ENCODE assay signal across 18 cellular contexts in the genomic region with DNA sequence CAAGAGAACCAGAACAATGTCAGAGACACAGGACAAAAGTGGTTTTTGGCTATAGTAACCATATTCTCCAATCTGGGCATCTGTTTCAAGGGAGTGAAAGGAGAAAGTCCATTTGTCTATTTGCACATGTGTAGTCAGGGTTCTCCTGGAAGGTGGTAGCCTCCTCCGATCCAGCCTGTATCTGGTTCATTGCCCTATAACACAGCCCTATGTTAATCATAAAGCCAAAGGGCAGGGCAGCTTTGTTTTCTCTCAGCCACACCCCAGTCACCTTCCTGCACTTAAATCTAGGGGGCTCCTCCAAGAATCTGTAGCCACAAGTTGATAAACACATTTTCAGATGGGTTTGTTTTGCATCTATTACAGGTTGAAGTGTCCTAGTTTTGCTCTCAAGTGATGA.
A peak's percentile ranks its signal among the peaks of the same experiment; 100 is the strongest.
DNase-seq lines count a peak whose midpoint lies in the region; ATAC-seq and TF ChIP-seq lines count a peak whose summit lies in the region.
"Had no signal": no experiment of that assay in that cellular context is flagged by ENCODE, and none has a peak within 500 bp of the region (broad histone marks: within the 10 kb centered on the region; RNA-seq: fewer than 3 reads in every experiment).

No MANE protein-coding gene starts in this region.

- no peak overlapping the region for H3K4me3 ChIP-seq in transverse colon
- H3K4me3 ChIP-seq: BLaER1, GM23248 had no signal

- peak overlapping the region; percentile 0 to 48 (median 41) for H3K27ac ChIP-seq in transverse colon
- H3K27ac ChIP-seq: 22Rv1, BLaER1, C4-2B, GM23248 had no signal

- no peaks in the 10 kb centered on the region for H3K36me3 ChIP-seq in transverse colon
- H3K36me3 ChIP-seq: BLaER1 had no signal

- TF ChIP-seq EP300 in transverse colon (IDR thresholded peaks at IDR 0.05; ENCODE audit: low read depth) = no peak

- in situ Hi-C loops in transverse colon (cut with MboI; ENCODE audit: low pct_ligation_motif_present in 1 of 4, low pct_unique_long_range_greater_than_20kb in 1 of 4, low sequenced_read_pairs in 3 of 4) = no loop called here

- ATAC-seq in left colon = peak; percentile 98
- ATAC-seq in HG03457 (IDR thresholded peaks at IDR 0.05; ENCODE audit: unreplicated experiment) = no peak
- ATAC-seq: CD8-positive, alpha-beta T cell had no signal

- intact Hi-C loops in left colon (cut with DNase I, micrococcal nuclease) (no loop called here), transverse colon (cut with DNase I; ENCODE audit: low total_unique reads) (no loop called here)

- TF ChIP-seq POLR2A in transverse colon (IDR thresholded peaks at IDR 0.05) = no peak

- no peak for TF ChIP-seq CTCF in transverse colon (IDR thresholded peaks at IDR 0.05)

- no peaks in the 10 kb centered on the region for H3K27me3 ChIP-seq in transverse colon
- H3K27me3 ChIP-seq: BLaER1 had no signal

- H3K9me3 ChIP-seq in transverse colon = no peaks in the 10 kb centered on the region
- H3K9me3 ChIP-seq: BLaER1 had no signal

- 59% methylated on average over 1 of the region's 1 CpG; no CpG with 5 or more reads in 1 of the 2 donors for WGBS in transverse colon (ENCODE audit: low coverage in 1 of 2), 2 donors

- DNase-seq in DMS 273 (lab: John Stamatoyannopoulos, UW; ENCODE audit: unreplicated experiment) (peak; percentile 27), DMS 273 treated with DMSO at 0.1 percent for 48 hours (lab: John Stamatoyannopoulos, UW) (no peak), left colon (peak; percentile 28 to 66), mucosa of gallbladder (ENCODE audit: low spot score) (peak; percentile 24), transverse colon (peak; percentile 46), retina (no peak), T-helper 2 cell (no peak)
- DNase-seq: CD4-positive, CD25-positive, alpha-beta regulatory T cell; CD8-positive, alpha-beta T cell; DMS153; DND-41; GM23248; H9; HFFc6 had no signal

- peaks cover 0 to 7% (median 5%) of the 10 kb centered on the region in 4 donors for H3K4me1 ChIP-seq in transverse colon
- H3K4me1 ChIP-seq: BLaER1 had no signal

Comparison
In these comparisons a context has a peak if more than half of its experiments do, and no peak if none do; other contexts are left out.
1. DNase-seq: peak in DMS 273 (single experiment), left colon (2 of 2), mucosa of gallbladder (single experiment) and transverse colon (single experiment); none in DMS 273 treated with DMSO at 0.1 percent for 48 hours (single experiment), retina (single experiment) and T-helper 2 cell (0 of 5).